Comparison of ENCODE assay signal across 13 cellular contexts in genomic region chr12:116317986-116318737, GRCh38. TPM values are rescaled to one million over a fixed set of nuclear protein-coding genes. Genes with fewer than 3 reads are reported as not detected.
DNase-seq lines count a peak whose midpoint lies in the region; ATAC-seq and TF ChIP-seq lines count a peak whose summit lies in the region.
"Had no signal": no experiment of that assay in that cellular context is flagged by ENCODE, and none has a peak within 500 bp of the region (broad histone marks: within the 10 kb centered on the region; RNA-seq: fewer than 3 reads in every experiment).

No MANE protein-coding gene starts in this region.

- H3K9me3 ChIP-seq in mucosa of stomach (ENCODE audit: control insufficient read depth, low read length) (no peaks in the 10 kb centered on the region), thyroid gland (no peaks in the 10 kb centered on the region)
- H3K9me3 ChIP-seq: adrenal gland, ovary had no signal

- H3K36me3 Mint-ChIP-seq in dendritic cell treated with granulocyte-macrophage colony-stimulating factor and Interleukin-4, amounts not matched to agents 40 ng/mL and 50 ng/mL, for 4 days (ENCODE audit: low read depth), result no peaks in the 10 kb centered on the region

- peak in 1 of 2 donors; percentile 43 for TF ChIP-seq POLR2A in thyroid gland (IDR thresholded peaks at IDR 0.05)

- no peak for TF ChIP-seq CTCF in thyroid gland (IDR thresholded peaks at IDR 0.05)

- no peak overlapping the region for H3K4me3 Mint-ChIP-seq in dendritic cell treated with granulocyte-macrophage colony-stimulating factor and Interleukin-4, amounts not matched to agents 40 ng/mL and 50 ng/mL, for 4 days

- peak overlapping the region; percentile 14 for H3K4me3 ChIP-seq in mucosa of stomach (ENCODE audit: low read length)
- peak overlapping the region in 1 of 3 donors; percentile 2 for H3K4me3 ChIP-seq in thyroid gland (replicated peaks in 1 of 3)
- H3K4me3 ChIP-seq: adrenal gland, ovary had no signal

- peak overlapping the region; percentile 7 to 61 (median 35) for H3K27ac ChIP-seq in thyroid gland
- H3K27ac ChIP-seq: KMS-11, ovary had no signal

- H3K4me1 ChIP-seq in mucosa of stomach (ENCODE audit: control insufficient read depth, insufficient read depth, low read length) (peaks cover 24% of the 10 kb centered on the region), thyroid gland (peaks cover 11 to 24% of the 10 kb centered on the region in 2 donors)

- H3K9ac ChIP-seq in mucosa of stomach (ENCODE audit: low read length), result no peak overlapping the region
- H3K9ac ChIP-seq: KMS-11 had no signal

- H3K36me3 ChIP-seq in mucosa of stomach (ENCODE audit: control insufficient read depth, insufficient read depth, low read length), result no peaks in the 10 kb centered on the region
- H3K36me3 ChIP-seq in thyroid gland, result no peaks in the 10 kb centered on the region
- H3K36me3 ChIP-seq: adrenal gland, ovary had no signal

- peaks cover 17% of the 10 kb centered on the region for H3K27me3 Mint-ChIP-seq in dendritic cell treated with granulocyte-macrophage colony-stimulating factor and Interleukin-4, amounts not matched to agents 40 ng/mL and 50 ng/mL, for 4 days

- no peak for ATAC-seq in Right ventricle myocardium inferior
- ATAC-seq: left lobe of liver; stimulated activated naive CD8-positive, alpha-beta T cell treated with anti-CD3 and anti-CD28 coated beads, Interleukin-15, Interleukin-2, amounts not matched to agents 100 U/mL and 50 U/mL, for 24 hours had no signal

- H3K4me1 Mint-ChIP-seq in dendritic cell treated with granulocyte-macrophage colony-stimulating factor and Interleukin-4, amounts not matched to agents 40 ng/mL and 50 ng/mL, for 4 days (ENCODE audit: low read depth), result peaks cover 54% of the 10 kb centered on the region

- 65 to 78% methylated on average over 25 to 26 of the region's 26 CpGs for WGBS in thyroid gland, 2 donors

- peak overlapping the region; percentile 85 for H3K27ac Mint-ChIP-seq in dendritic cell treated with granulocyte-macrophage colony-stimulating factor and Interleukin-4, amounts not matched to agents 40 ng/mL and 50 ng/mL, for 4 days

- no peaks in the 10 kb centered on the region for H3K9me3 Mint-ChIP-seq in dendritic cell treated with granulocyte-macrophage colony-stimulating factor and Interleukin-4, amounts not matched to agents 40 ng/mL and 50 ng/mL, for 4 days

- H3K27me3 ChIP-seq in mucosa of stomach (ENCODE audit: control insufficient read depth, insufficient read depth, low read length) (peaks cover 56% of the 10 kb centered on the region), thyroid gland (no peaks in the 10 kb centered on the region)
- H3K27me3 ChIP-seq: adrenal gland, ovary had no signal

- DNase-seq in NCI-H69 (lab: John Stamatoyannopoulos, UW) (peak; percentile 58), thyroid gland (peak; percentile 47 to 50), Right ventricle myocardium inferior (ENCODE audit: missing footprints) (no peak), D341Med (ENCODE audit: low spot score) (no peak), SHP77 (lab: John Stamatoyannopoulos, UW) (no peak)
- DNase-seq: adrenal gland; stimulated activated CD4-positive, alpha-beta T cell treated with anti-CD3 and anti-CD28 coated beads, Interleukin-2, amount 100 ng/mL, for 48 hours; stimulated activated naive CD8-positive, alpha-beta T cell treated with anti-CD3 and anti-CD28 coated beads, Interleukin-15, Interleukin-2, amounts not matched to agents 100 U/mL and 50 U/mL, for 24 hours had no signal

- intact Hi-C loops in dendritic cell treated with granulocyte-macrophage colony-stimulating factor and Interleukin-4, amounts not matched to agents 40 ng/mL and 50 ng/mL, for 4 days (cut with micrococcal nuclease), result no loop called here
- intact Hi-C loops in thyroid gland (cut with DNase I), result no loop called here
- intact Hi-C loops in Right ventricle myocardium inferior (cut with DNase I), result loop anchor here (2.0 kb wide), 2 partner anchors 37 to 41 kb away; no protein-coding TSS in a partner anchor

RNA-seq across cellular contexts. Expression of gene MED13L, which starts 40.7 kb away (rescaled TPM):
- total RNA-seq in thyroid gland (100 to 1,000 TPM; 168 to 349 (median 246) TPM), Right ventricle myocardium inferior (59.8 TPM)

Comparison
In these comparisons a context has a peak if more than half of its experiments do, and no peak if none do; other contexts are left out.
1. DNase-seq: peak in NCI-H69 (single experiment) and thyroid gland (2 of 2); none in Right ventricle myocardium inferior (single experiment), D341Med (single experiment) and SHP77 (0 of 2).